16 cellular contexts compared by ENCODE assay signal in genomic region chr12:67223225-67223624, GRCh38. TPM values are rescaled to one million over a fixed set of nuclear protein-coding genes. Genes with fewer than 3 reads are reported as not detected.
DNase-seq lines count a peak whose midpoint lies in the region; ATAC-seq and TF ChIP-seq lines count a peak whose summit lies in the region.
"Had no signal": no experiment of that assay in that cellular context is flagged by ENCODE, and none has a peak within 500 bp of the region (broad histone marks: within the 10 kb centered on the region; RNA-seq: fewer than 3 reads in every experiment).

No MANE protein-coding gene starts in this region.

- no peak overlapping the region for H3K4me2 ChIP-seq in parathyroid adenoma (ENCODE audit: low read length)

- peak overlapping the region; percentile 41 for H2AFZ ChIP-seq in parathyroid adenoma

- peaks cover 7% of the 10 kb centered on the region for H3K4me1 Mint-ChIP-seq in WTC11

- H3K27me3 ChIP-seq in parathyroid adenoma (ENCODE audit: control insufficient read depth, insufficient read depth, low read length): no peaks in the 10 kb centered on the region
- H3K27me3 ChIP-seq: BE2C had no signal

- no peak overlapping the region for H3K27ac Mint-ChIP-seq in WTC11
- H3K27ac Mint-ChIP-seq: CD8-positive, alpha-beta T cell; T-cell had no signal

- TF ChIP-seq CTCF in HEK293 (tag by site-specific recombination; IDR thresholded peaks at IDR 0.05) (no peak), WTC11 (IDR thresholded peaks at IDR 0.05) (no peak), parathyroid adenoma (IDR thresholded peaks at IDR 0.05) (no peak)

- H3K4me3 ChIP-seq in HEK293 (ENCODE audit: low read depth, low read length) (no peak overlapping the region), parathyroid adenoma (ENCODE audit: low read depth, low read length) (no peak overlapping the region)
- H3K4me3 ChIP-seq: SK-N-MC had no signal

- POLR2A ChIA-PET in HEK293 (lab: Yijun Ruan, JAX): no interaction called here
- POLR2A ChIA-PET in WTC11 (lab: Charles Lee): no interaction called here

- peak; percentile 27 for DNase-seq in COLO668 (lab: John Stamatoyannopoulos, UW; ENCODE audit: unreplicated experiment)
- no peak for DNase-seq in WTC11 (ENCODE audit: low spot score)
- DNase-seq in HuH-7.5 (ENCODE audit: low spot score): no peak
- DNase-seq in activated CD8-positive, alpha-beta memory T cell treated with anti-CD3 and anti-CD28 coated beads for 24 hours: no peak
- no peak for DNase-seq in NCI-H526 (lab: John Stamatoyannopoulos, UW)
- DNase-seq: BE2C; CD8-positive, alpha-beta T cell; H7; KG1; NCI-H1694; NCI-H226; NCI-H524 treated with DMSO at 0.1 percent for 48 hours; T-cell had no signal

- no peak overlapping the region for H3K9ac ChIP-seq in parathyroid adenoma

- H3K9me3 ChIP-seq in HEK293 (ENCODE audit: control insufficient read depth, insufficient read depth, low read depth, low read length) (no peaks in the 10 kb centered on the region), parathyroid adenoma (ENCODE audit: control insufficient read depth, low read length) (no peaks in the 10 kb centered on the region)
- H3K9me3 ChIP-seq: BE2C had no signal

- H3K4me1 ChIP-seq in HEK293 (ENCODE audit: control insufficient read depth, insufficient read depth, low read length) (no peaks in the 10 kb centered on the region), parathyroid adenoma (peaks cover 5% of the 10 kb centered on the region)
- H3K4me1 ChIP-seq: BE2C had no signal

- no peak overlapping the region for H3K4me3 Mint-ChIP-seq in WTC11
- H3K4me3 Mint-ChIP-seq: CD8-positive, alpha-beta T cell; T-cell had no signal

- H3K9me3 Mint-ChIP-seq in WTC11: 0 out of 2 replicates have a peak, but pooled peaks cover 8% of the 10 kb centered on the region
- H3K9me3 Mint-ChIP-seq: CD8-positive, alpha-beta T cell had no signal

- ATAC-seq in WTC11: peak; percentile 24; the same call in 1 of the 2 replicates
- ATAC-seq: CD8-positive, alpha-beta T cell; T-cell had no signal

- H3K36me3 ChIP-seq in HEK293 (ENCODE audit: control insufficient read depth in 2 of 2, insufficient read depth in 1 of 2, low read length in 2 of 2): no peaks in the 10 kb centered on the region
- no peaks in the 10 kb centered on the region for H3K36me3 ChIP-seq in parathyroid adenoma (ENCODE audit: control insufficient read depth, insufficient read depth, low read length)
- H3K36me3 ChIP-seq: BE2C had no signal

- H3K36me3 Mint-ChIP-seq in WTC11: no peaks in the 10 kb centered on the region
- H3K36me3 Mint-ChIP-seq: CD8-positive, alpha-beta T cell; T-cell had no signal

- H3K27me3 Mint-ChIP-seq in WTC11 (ENCODE audit: low read depth): peaks cover 7% of the 10 kb centered on the region; the same call in 1 of the 2 replicates
- H3K27me3 Mint-ChIP-seq: T-cell had no signal

- H3K79me2 ChIP-seq in parathyroid adenoma: no peaks in the 10 kb centered on the region

- no peak overlapping the region for H3K27ac ChIP-seq in HEK293 (ENCODE audit: extremely low read depth, low read depth, low read length)
- H3K27ac ChIP-seq in parathyroid adenoma: no peak overlapping the region
- H3K27ac ChIP-seq: SK-N-MC had no signal

- CTCF ChIA-PET in HEK293 (lab: Yijun Ruan, JAX) (no interaction called here), WTC11 (lab: Charles Lee) (interaction anchor here (1.4 to 2.2 kb wide), 4 partner anchors 8 to 205 kb away, joined by 5 to 16 read pairs (median 6); no protein-coding TSS in a partner anchor)

TF ChIP-seq in HEK293, 187 proteins besides CTCF, POLR2A, EP300 and RAD21:
- TF ChIP-seq ZNF747 (tag by site-specific recombination; IDR thresholded peaks at IDR 0.05) (no peak), GLIS2 (tag by site-specific recombination; IDR thresholded peaks at IDR 0.05) (no peak), ZNF366 (tag by site-specific recombination; conservative IDR thresholded peaks at IDR 0.05) (0 out of 2 replicates have a peak, but pooled peaks have one; percentile 20), ZFP41 (tag by site-specific recombination; IDR thresholded peaks at IDR 0.05; ENCODE audit: borderline replicate concordance) (no peak)
- TF ChIP-seq, protein P1, sequence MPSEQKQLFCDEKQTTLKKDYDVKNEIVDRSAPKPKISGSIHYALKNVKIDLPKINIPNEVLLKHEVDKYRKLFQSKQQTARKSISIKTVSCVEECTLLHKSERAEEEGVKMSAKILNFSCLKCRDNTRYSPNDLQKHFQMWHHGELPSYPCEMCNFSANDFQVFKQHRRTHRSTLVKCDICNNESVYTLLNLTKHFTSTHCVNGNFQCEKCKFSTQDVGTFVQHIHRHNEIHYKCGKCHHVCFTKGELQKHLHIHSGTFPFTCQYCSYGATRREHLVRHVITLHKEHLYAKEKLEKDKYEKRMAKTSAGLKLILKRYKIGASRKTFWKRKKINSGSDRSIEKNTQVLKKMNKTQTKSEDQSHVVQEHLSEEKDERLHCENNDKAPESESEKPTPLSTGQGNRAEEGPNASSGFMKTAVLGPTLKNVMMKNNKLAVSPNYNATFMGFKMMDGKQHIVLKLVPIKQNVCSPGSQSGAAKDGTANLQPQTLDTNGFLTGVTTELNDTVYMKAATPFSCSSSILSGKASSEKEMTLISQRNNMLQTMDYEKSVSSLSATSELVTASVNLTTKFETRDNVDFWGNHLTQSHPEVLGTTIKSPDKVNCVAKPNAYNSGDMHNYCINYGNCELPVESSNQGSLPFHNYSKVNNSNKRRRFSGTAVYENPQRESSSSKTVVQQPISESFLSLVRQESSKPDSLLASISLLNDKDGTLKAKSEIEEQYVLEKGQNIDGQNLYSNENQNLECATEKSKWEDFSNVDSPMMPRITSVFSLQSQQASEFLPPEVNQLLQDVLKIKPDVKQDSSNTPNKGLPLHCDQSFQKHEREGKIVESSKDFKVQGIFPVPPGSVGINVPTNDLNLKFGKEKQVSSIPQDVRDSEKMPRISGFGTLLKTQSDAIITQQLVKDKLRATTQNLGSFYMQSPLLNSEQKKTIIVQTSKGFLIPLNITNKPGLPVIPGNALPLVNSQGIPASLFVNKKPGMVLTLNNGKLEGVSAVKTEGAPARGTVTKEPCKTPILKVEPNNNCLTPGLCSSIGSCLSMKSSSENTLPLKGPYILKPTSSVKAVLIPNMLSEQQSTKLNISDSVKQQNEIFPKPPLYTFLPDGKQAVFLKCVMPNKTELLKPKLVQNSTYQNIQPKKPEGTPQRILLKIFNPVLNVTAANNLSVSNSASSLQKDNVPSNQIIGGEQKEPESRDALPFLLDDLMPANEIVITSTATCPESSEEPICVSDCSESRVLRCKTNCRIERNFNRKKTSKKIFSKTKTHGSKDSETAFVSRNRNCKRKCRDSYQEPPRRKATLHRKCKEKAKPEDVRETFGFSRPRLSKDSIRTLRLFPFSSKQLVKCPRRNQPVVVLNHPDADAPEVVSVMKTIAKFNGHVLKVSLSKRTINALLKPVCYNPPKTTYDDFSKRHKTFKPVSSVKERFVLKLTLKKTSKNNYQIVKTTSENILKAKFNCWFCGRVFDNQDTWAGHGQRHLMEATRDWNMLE (tag by site-specific recombination; conservative IDR thresholded peaks at IDR 0.05; ENCODE audit: low read depth): no peak
TF ChIP-seq in HEK293: peak in this region for 1.

TF ChIP-seq in WTC11, 78 proteins besides CTCF, POLR2A, EP300 and RAD21:
- TF ChIP-seq USF1 (CRISPR knock-in tag; IDR thresholded peaks at IDR 0.05): no peak
- TF ChIP-seq EMX1 (CRISPR knock-in tag; IDR thresholded peaks at IDR 0.05): no peak
- TF ChIP-seq, protein P2, sequence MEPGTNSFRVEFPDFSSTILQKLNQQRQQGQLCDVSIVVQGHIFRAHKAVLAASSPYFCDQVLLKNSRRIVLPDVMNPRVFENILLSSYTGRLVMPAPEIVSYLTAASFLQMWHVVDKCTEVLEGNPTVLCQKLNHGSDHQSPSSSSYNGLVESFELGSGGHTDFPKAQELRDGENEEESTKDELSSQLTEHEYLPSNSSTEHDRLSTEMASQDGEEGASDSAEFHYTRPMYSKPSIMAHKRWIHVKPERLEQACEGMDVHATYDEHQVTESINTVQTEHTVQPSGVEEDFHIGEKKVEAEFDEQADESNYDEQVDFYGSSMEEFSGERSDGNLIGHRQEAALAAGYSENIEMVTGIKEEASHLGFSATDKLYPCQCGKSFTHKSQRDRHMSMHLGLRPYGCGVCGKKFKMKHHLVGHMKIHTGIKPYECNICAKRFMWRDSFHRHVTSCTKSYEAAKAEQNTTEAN (CRISPR knock-in tag; IDR thresholded peaks at IDR 0.05): no peak

RNA-seq across cellular contexts. Expression of gene CAND1, which starts 45.9 kb away (rescaled TPM):
- total RNA-seq in WTC11 (2021): 236 to 262 TPM (median 246 TPM) in 3 replicates
